Comparison of ENCODE assay signal across 13 cellular contexts in genomic region chr20:37394543-37395410, GRCh38. TPM values are rescaled to one million over a fixed set of nuclear protein-coding genes. Genes with fewer than 3 reads are reported as not detected.
DNase-seq lines count a peak whose midpoint lies in the region; ATAC-seq and TF ChIP-seq lines count a peak whose summit lies in the region.
"Had no signal": no experiment of that assay in that cellular context is flagged by ENCODE, and none has a peak within 500 bp of the region (broad histone marks: within the 10 kb centered on the region; RNA-seq: fewer than 3 reads in every experiment).

No MANE protein-coding gene starts in this region.

- ATAC-seq in stimulated activated naive CD8-positive, alpha-beta T cell treated with anti-CD3 and anti-CD28 coated beads, Interleukin-15, Interleukin-2, amounts not matched to agents 100 U/mL and 50 U/mL, for 24 hours = no peak
- ATAC-seq: body of pancreas, mucosa of descending colon had no signal

- POLR2A ChIA-PET in MCF 10A (lab: Yijun Ruan, JAX) = interaction anchor here (0.7 kb wide), 1 partner anchor 179 kb away, joined by 4 read pairs; no protein-coding TSS in a partner anchor

- no peak overlapping the region for H3K4me3 ChIP-seq in NB4 (ENCODE audit: low read depth, low read length)
- H3K4me3 ChIP-seq: body of pancreas, mucosa of descending colon had no signal

- BruUV-seq in MCF 10A (replicated peaks; lab: Mats Ljungman, UMichigan) = no TSS peak

- no peak overlapping the region for H3K4me3 Mint-ChIP-seq in MCF 10A (ENCODE audit: unreplicated experiment)
- peak overlapping the region in 1 of 3 experiments; percentile 2 for H3K4me3 Mint-ChIP-seq in nephron

- DNase-seq in EH (ENCODE audit: low read depth) (peak; percentile 34), NB4 (ENCODE audit: low read depth) (peak; percentile 64), MCF 10A (ENCODE audit: unreplicated experiment) (peak; percentile 84), AG08396 (ENCODE audit: low spot score) (no peak), SW 1271 (lab: John Stamatoyannopoulos, UW) (no peak), Kasumi-1 (lab: John Stamatoyannopoulos, UW) (no peak)
- DNase-seq in stimulated activated naive CD8-positive, alpha-beta T cell treated with anti-CD3 and anti-CD28 coated beads, Interleukin-15, Interleukin-2, amounts not matched to agents 100 U/mL and 50 U/mL, for 24 hours = no peak
- DNase-seq: activated CD8-positive, alpha-beta memory T cell treated with anti-CD3 and anti-CD28 coated beads, Interleukin-2, amount 50 U/mL, for 48 hours; foreskin melanocyte; NCI-H2081 had no signal

- TF ChIP-seq CTCF in NB4 (IDR thresholded peaks at IDR 0.05; ENCODE audit: low read depth, low read length) (no peak), MCF 10A (IDR thresholded peaks at IDR 0.05; ENCODE audit: unreplicated experiment) (no peak), nephron (IDR thresholded peaks at IDR 0.05; ENCODE audit: unreplicated experiment in 3 of 3) (no peak)

- CTCF ChIA-PET in MCF 10A (lab: Yijun Ruan, JAX) = interaction anchor here (0.7 to 1.6 kb wide), 2 partner anchors 139 to 153 kb away, joined by 3 to 4 read pairs; no protein-coding TSS in a partner anchor

- no peaks in the 10 kb centered on the region for H3K9me3 Mint-ChIP-seq in MCF 10A (ENCODE audit: unreplicated experiment)
- no peaks in the 10 kb centered on the region for H3K9me3 Mint-ChIP-seq in nephron

- no peak for TF ChIP-seq POLR2A in NB4 (IDR thresholded peaks at IDR 0.05; ENCODE audit: extremely low read depth, insufficient read length)

- H3K27me3 Mint-ChIP-seq in MCF 10A (ENCODE audit: insufficient read depth, unreplicated experiment) (no peaks in the 10 kb centered on the region), nephron (ENCODE audit: low read depth) (no peaks in the 10 kb centered on the region)

- H3K4me1 Mint-ChIP-seq in MCF 10A (ENCODE audit: insufficient read depth, unreplicated experiment) = peaks cover 19% of the 10 kb centered on the region
- peaks cover 26% of the 10 kb centered on the region for H3K4me1 Mint-ChIP-seq in nephron

- peak overlapping the region; percentile 71 for H3K27ac Mint-ChIP-seq in MCF 10A (ENCODE audit: low read depth, unreplicated experiment)
- peak overlapping the region; percentile 61 to 93 (median 82) for H3K27ac Mint-ChIP-seq in nephron

- intact Hi-C loops in MCF 10A (cut with micrococcal nuclease) = loop anchor here (5.0 kb wide), 1 partner anchor 133 kb away; the partner anchor contains the start of gene BLCAP

- H3K36me3 Mint-ChIP-seq in MCF 10A (ENCODE audit: insufficient read depth, unreplicated experiment) = peaks cover 16% of the 10 kb centered on the region
- H3K36me3 Mint-ChIP-seq in nephron (ENCODE audit: low read depth) = no peaks in the 10 kb centered on the region

RNA-seq across cellular contexts. Expression of gene SRC, which starts 48.8 kb away (rescaled TPM):
- total RNA-seq in MCF 10A (2022) = 28.1 and 29.5 TPM in 2 replicates

Comparison
In these comparisons a context has a peak if more than half of its experiments do, and no peak if none do; other contexts are left out.
1. DNase-seq: peak in EH (single experiment), NB4 (single experiment) and MCF 10A (single experiment); none in AG08396 (single experiment), SW 1271 (0 of 2), stimulated activated naive CD8-positive, alpha-beta T cell treated with anti-CD3 and anti-CD28 coated beads, Interleukin-15, Interleukin-2, amounts not matched to agents 100 U/mL and 50 U/mL, for 24 hours (single experiment) and Kasumi-1 (0 of 2).